8 cellular contexts compared by ENCODE assay signal in genomic region chr17:10226930-10227695, GRCh38. TPM values are rescaled to one million over a fixed set of nuclear protein-coding genes. Genes with fewer than 3 reads are reported as not detected.
DNase-seq lines count a peak whose midpoint lies in the region; ATAC-seq and TF ChIP-seq lines count a peak whose summit lies in the region.

No MANE protein-coding gene starts in this region.

- ATAC-seq in foreskin keratinocyte: peak; percentile 56
- no peak for ATAC-seq in HG03457 (IDR thresholded peaks at IDR 0.05; ENCODE audit: unreplicated experiment)

- H3K27me3 ChIP-seq in foreskin keratinocyte: no peaks in the 10 kb centered on the region

- TF ChIP-seq CTCF in GM13977 (IDR thresholded peaks at IDR 0.05; ENCODE audit: extremely low read depth, insufficient read depth, missing control alignments) (peak; percentile 90), foreskin keratinocyte (conservative IDR thresholded peaks at IDR 0.05) (peak; percentile 68)

- DNase-seq in GM13977 (ENCODE audit: low spot score) (peak; percentile 74), NCI-H526 treated with DMSO at 0.1 percent for 48 hours (lab: John Stamatoyannopoulos, UW) (peak; percentile 21), foreskin keratinocyte (no peak), posterior cingulate gyrus (peak in 7 of 10 donors; percentile 38 to 91 (median 61)), kidney glomerular epithelial cell (lab: John Stamatoyannopoulos, UW) (no peak), cerebellum (ENCODE audit: low spot score) (no peak)
- DNase-seq in activated T-cell treated with anti-CD3 and anti-CD28 coated beads, Interleukin-2, amount 50 U/mL, for 48 hours: peak; percentile 63 to 65

- intact Hi-C loops in posterior cingulate gyrus (cut with DNase I): loop anchor here (1.0 to 10.0 kb wide), 3 partner anchors 110 to 302 kb away; no protein-coding TSS in a partner anchor

- H3K27ac ChIP-seq in foreskin keratinocyte: no peak overlapping the region

- in situ Hi-C loops in GM13977 (cut with MboI; ENCODE audit: low pct_unique_long_range_greater_than_20kb, low sequenced_read_pairs, unreplicated experiment): loop anchor here (10.0 kb wide), 1 partner anchor 262 kb away; no protein-coding TSS in a partner anchor

- H3K4me1 ChIP-seq in foreskin keratinocyte: no peaks in the 10 kb centered on the region

RNA-seq across cellular contexts. Expression of gene GAS7, which starts 28.7 kb away (rescaled TPM):
- 0.04 and 0.10 TPM in 2 replicates for total RNA-seq in foreskin keratinocyte
- polyA plus RNA-seq in foreskin keratinocyte: 0.07 and 0.11 TPM in 2 replicates
- 24.2 TPM for total RNA-seq in cerebellum

Comparison
In these comparisons a context has a peak if more than half of its experiments do, and no peak if none do; other contexts are left out.
1. DNase-seq: peak in GM13977 (single experiment), NCI-H526 treated with DMSO at 0.1 percent for 48 hours (single experiment), activated T-cell treated with anti-CD3 and anti-CD28 coated beads, Interleukin-2, amount 50 U/mL, for 48 hours (2 of 2) and posterior cingulate gyrus (7 of 10); none in foreskin keratinocyte (0 of 2), kidney glomerular epithelial cell (single experiment) and cerebellum (single experiment).
2. RNA of gene GAS7, which starts 28.7 kb away (total RNA-seq): 24.2 TPM in cerebellum (single experiment); 0.04 to 0.10 TPM in foreskin keratinocyte; every median in the first group is over 10 times any median in the second.